Comparison of ENCODE assay signal across 16 cellular contexts in the genomic region with DNA sequence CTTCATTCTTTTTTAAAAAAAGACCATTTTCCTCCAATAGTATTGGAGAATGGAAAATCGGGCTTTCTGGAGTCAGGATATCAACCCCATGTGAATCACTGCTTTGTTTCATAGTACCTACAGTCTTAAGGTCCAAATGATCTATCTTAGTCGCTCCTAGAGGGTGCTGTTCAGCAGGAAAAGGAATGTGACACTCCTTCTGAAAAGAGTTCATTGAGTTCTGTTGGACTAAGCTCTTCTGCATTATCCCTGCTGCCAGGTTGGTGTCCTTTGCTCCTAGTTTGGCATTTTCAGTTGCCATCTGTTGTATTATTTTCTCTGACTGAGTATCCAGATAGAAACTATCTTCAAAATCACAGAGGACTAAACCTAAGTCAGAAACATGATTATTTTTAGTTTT. TPM values are rescaled to one million over a fixed set of nuclear protein-coding genes. Genes with fewer than 3 reads are reported as not detected.
DNase-seq lines count a peak whose midpoint lies in the region; ATAC-seq, FAIRE-seq and TF ChIP-seq lines count a peak whose summit lies in the region.
"Had no signal": no experiment of that assay in that cellular context is flagged by ENCODE, and none has a peak within 500 bp of the region (broad histone marks: within the 10 kb centered on the region; RNA-seq: fewer than 3 reads in every experiment).

No MANE protein-coding gene starts in this region.

- ATAC-seq in GM21423 (IDR thresholded peaks at IDR 0.05; ENCODE audit: unreplicated experiment): no peak
- ATAC-seq in activated naive CD4-positive, alpha-beta T cell treated with anti-CD3 and anti-CD28 coated beads, Interleukin-2, amount 50 U/mL, for 72 hours: no peak
- no peak for ATAC-seq in HG02885 (IDR thresholded peaks at IDR 0.05; ENCODE audit: poor library complexity, unreplicated experiment)
- ATAC-seq: heart right ventricle, left cardiac atrium had no signal

- H3K9me1 ChIP-seq in keratinocyte (ENCODE audit: control insufficient read depth, extremely low read depth, insufficient read depth, low read length): no peaks in the 10 kb centered on the region

- dilution Hi-C loops in keratinocyte (cut with MboI; ENCODE audit: extremely low pct_ligation_motif_present, low sequenced_read_pairs): no loop called here

- no peaks in the 10 kb centered on the region for H3K9me3 Mint-ChIP-seq in activated naive CD4-positive, alpha-beta T cell treated with anti-CD3 and anti-CD28 coated beads, Interleukin-2, amount 50 U/mL, for 72 hours
- H3K9me3 Mint-ChIP-seq: activated B cell treated with CpG ODN at 0.5 μM for 24 hours had no signal

- no peak overlapping the region for H3K9ac ChIP-seq in keratinocyte (ENCODE audit: control insufficient read depth, extremely low read depth, insufficient read depth, low read length)

- H3K27ac ChIP-seq in keratinocyte (ENCODE audit: control insufficient read depth, insufficient read depth, low read length): no peak overlapping the region
- H3K27ac ChIP-seq: esophagus squamous epithelium, heart right ventricle had no signal

- POLR2A ChIA-PET in BJ (lab: Charles Lee): no interaction called here

- peaks cover 6 to 38% of the 10 kb centered on the region in 2 donors for H3K36me3 Mint-ChIP-seq in activated naive CD4-positive, alpha-beta T cell treated with anti-CD3 and anti-CD28 coated beads, Interleukin-2, amount 50 U/mL, for 72 hours

- no peak overlapping the region for H3K4me2 ChIP-seq in keratinocyte (ENCODE audit: control insufficient read depth, extremely low read depth, insufficient read depth, low read depth, low read length)

- H2AFZ ChIP-seq in keratinocyte (ENCODE audit: control insufficient read depth, low read length): no peak overlapping the region

- CTCF ChIA-PET in BJ (lab: Yijun Ruan, JAX): no interaction called here

- FAIRE-seq in bronchial epithelial cell (lab: Jason Lieb, UNC): no peak
- peak; percentile 5 for FAIRE-seq in keratinocyte (lab: Jason Lieb, UNC)

- no peaks in the 10 kb centered on the region for H4K20me1 ChIP-seq in keratinocyte (ENCODE audit: control insufficient read depth, extremely low read depth, insufficient read depth, low read length)

- DNase-seq in BJ (ENCODE audit: low read depth): no peak
- DNase-seq in HT1080 (ENCODE audit: low read depth): peak; percentile 8
- peak; percentile 45 for DNase-seq in bronchial epithelial cell (ENCODE audit: low read depth)
- DNase-seq in keratinocyte (ENCODE audit: low read depth, low spot score): no peak
- no peak for DNase-seq in NCI-H1436 (lab: John Stamatoyannopoulos, UW)
- no peak for DNase-seq in activated naive CD4-positive, alpha-beta T cell treated with anti-CD3 and anti-CD28 coated beads, Interleukin-2, amount 50 U/mL, for 72 hours (ENCODE audit: low spot score in 2 of 2)
- DNase-seq: activated B cell treated with CpG ODN at 0.5 μM for 24 hours; activated effector memory CD4-positive, alpha-beta T cell treated with Interleukin-2 at 50 U/mL for 16 hours; esophagus squamous epithelium; GOT3; heart right ventricle; left cardiac atrium; occipital lobe; stimulated activated CD4-positive, alpha-beta T cell treated with anti-CD3 and anti-CD28 coated beads, Interleukin-4, amount 100 ng/mL, for 1 hour had no signal

- H3K4me1 ChIP-seq in keratinocyte (ENCODE audit: control insufficient read depth, extremely low read depth, insufficient read depth, low read length): no peaks in the 10 kb centered on the region
- H3K4me1 ChIP-seq: esophagus squamous epithelium, heart right ventricle had no signal

- H3K27me3 ChIP-seq in BJ (ENCODE audit: control insufficient read depth, insufficient read depth, low read length) (no peaks in the 10 kb centered on the region), bronchial epithelial cell (ENCODE audit: control insufficient read depth, insufficient read depth, low read length) (no peaks in the 10 kb centered on the region), keratinocyte (ENCODE audit: control insufficient read depth, extremely low read depth, insufficient read depth, low read length) (no peaks in the 10 kb centered on the region)
- H3K27me3 ChIP-seq: esophagus squamous epithelium, heart right ventricle had no signal

- H3K36me3 ChIP-seq in BJ (ENCODE audit: control insufficient read depth, insufficient read depth, low read length) (no peaks in the 10 kb centered on the region), bronchial epithelial cell (ENCODE audit: control insufficient read depth, insufficient read depth, low read length) (peaks cover 1% of the 10 kb centered on the region), keratinocyte (ENCODE audit: control insufficient read depth in 2 of 2, extremely low read depth in 1 of 2, insufficient read depth in 2 of 2, low read length in 2 of 2) (peaks cover 0 to 4% of the 10 kb centered on the region in 2 experiments)
- H3K36me3 ChIP-seq: esophagus squamous epithelium had no signal

- no peaks in the 10 kb centered on the region for H3K9me3 ChIP-seq in keratinocyte (ENCODE audit: control insufficient read depth, low read depth, low read length)
- H3K9me3 ChIP-seq: esophagus squamous epithelium, heart right ventricle had no signal

- TF ChIP-seq CTCF in BJ (IDR thresholded peaks at IDR 0.05; ENCODE audit: insufficient read depth, low read depth, low read length) (0 out of 2 replicates have a peak, but pooled peaks have one; percentile 13), bronchial epithelial cell (IDR thresholded peaks at IDR 0.05; ENCODE audit: insufficient read depth, low read length, severe bottlenecking) (peak; percentile 35), keratinocyte (optimal IDR thresholded peaks at IDR 0.05 in 1 of 3, IDR thresholded peaks at IDR 0.05 in 1 of 3, conservative IDR thresholded peaks at IDR 0.05 in 1 of 3; ENCODE audit: extremely low read depth in 1 of 3, insufficient read depth in 2 of 3, low read length in 3 of 3) (peak; percentile 12 to 28 (median 19))

- H3K79me2 ChIP-seq in keratinocyte (ENCODE audit: control insufficient read depth, insufficient read depth, low read length): no peaks in the 10 kb centered on the region

- no peak overlapping the region for H3K27ac Mint-ChIP-seq in activated naive CD4-positive, alpha-beta T cell treated with anti-CD3 and anti-CD28 coated beads, Interleukin-2, amount 50 U/mL, for 72 hours
- H3K27ac Mint-ChIP-seq: activated B cell treated with CpG ODN at 0.5 μM for 24 hours had no signal

- H3K4me3 ChIP-seq in BJ (ENCODE audit: low read depth, low read length) (no peak overlapping the region), bronchial epithelial cell (ENCODE audit: low read depth, low read length) (no peak overlapping the region), keratinocyte (ENCODE audit: control insufficient read depth in 2 of 3, extremely low read depth in 1 of 3, insufficient read depth in 2 of 3, low read depth in 1 of 3, low read length in 3 of 3) (no peak overlapping the region)
- H3K4me3 ChIP-seq: esophagus squamous epithelium, heart right ventricle had no signal

RNA-seq across cellular contexts. Expression of a gene that starts 57.2 kb away (rescaled TPM):
- polyA plus RNA-seq in BJ (2011; rRNA removed) (1.0 and 2.5 TPM in 2 replicates), keratinocyte (0.97 to 4.4 TPM (median 1.9 TPM) in 3 replicates)
- 1.8 and 2.2 TPM in 2 replicates for polyA minus RNA-seq in BJ (2011; rRNA and poly(A)+ RNA removed)
- 17.3 and 18.2 TPM in 2 replicates for total RNA-seq in HT1080 (2014; rRNA removed; shearing (Covaris generic))
- 5.3 and 6.5 TPM in 2 replicates for polyA plus RNA-seq in HT1080 (2015; cell fraction: cytosol; rRNA removed)
- polyA plus RNA-seq in HT1080 (2015; cell fraction: nucleus; rRNA removed): 18.5 and 19.9 TPM in 2 replicates
- total RNA-seq in bronchial epithelial cell: 0.79 and 1.3 TPM in 2 replicates
- 0.06 TPM for polyA plus RNA-seq in keratinocyte (2011; ENCODE audit: low read depth)
- polyA plus RNA-seq in keratinocyte (2011; cell fraction: cytosol; rRNA removed): 0.62 and 0.98 TPM in 2 replicates
- polyA plus RNA-seq in keratinocyte (2011; cell fraction: nucleus; rRNA removed): 2.2 and 2.8 TPM in 2 replicates
- 0.07 and 2.6 TPM in 2 replicates for polyA plus RNA-seq in keratinocyte (2012; ENCODE audit: low replicate concordance)
- 0.82 to 5.8 TPM (median 2.0 TPM) in 3 replicates for polyA minus RNA-seq in keratinocyte
- 2.3 TPM for polyA minus RNA-seq in keratinocyte (2011; cell fraction: cytosol; rRNA and poly(A)+ RNA removed)
- polyA minus RNA-seq in keratinocyte (2011; cell fraction: nucleus; rRNA and poly(A)+ RNA removed): 1.6 and 4.8 TPM in 2 replicates
- 10 to 100 TPM in 1 of 2 donors, 1 to 10 TPM in 1; 8.9 to 28.7 TPM for total RNA-seq in activated naive CD4-positive, alpha-beta T cell treated with anti-CD3 and anti-CD28 coated beads, Interleukin-2, amount 50 U/mL, for 72 hours

Comparison
In these comparisons a context has a peak if more than half of its experiments do, and no peak if none do; other contexts are left out.
1. DNase-seq: peak in HT1080 (single experiment) and bronchial epithelial cell (single experiment); none in BJ (single experiment), keratinocyte (single experiment), NCI-H1436 (single experiment) and activated naive CD4-positive, alpha-beta T cell treated with anti-CD3 and anti-CD28 coated beads, Interleukin-2, amount 50 U/mL, for 72 hours (0 of 2).
2. Peak in every context shown above with its lines, with median percentiles within 50 percentile points of each other: CTCF ChIP-seq.